Comparison of ENCODE assay signal across 1 cellular context in the genomic region with DNA sequence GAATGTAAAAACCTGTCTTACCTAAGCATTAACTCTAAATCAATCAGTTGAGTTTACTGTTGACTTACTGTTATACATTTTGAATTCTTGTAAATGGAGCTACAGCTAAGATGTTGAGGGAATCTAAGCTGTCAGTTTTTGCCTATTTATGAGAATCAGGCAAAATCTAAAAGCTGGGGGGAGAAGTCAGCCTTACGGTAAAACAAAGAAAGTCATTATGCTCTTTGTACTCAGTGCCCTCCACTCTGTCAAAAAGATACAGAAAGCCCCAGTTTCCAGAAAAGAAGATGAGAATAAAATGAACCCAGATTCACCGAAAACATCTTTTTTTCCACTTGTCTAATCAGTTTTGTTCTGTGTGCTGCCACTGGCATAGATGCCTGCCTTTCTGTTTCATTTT.
TF ChIP-seq lines count a peak whose summit lies in the region.

No MANE protein-coding gene starts in this region.

TF ChIP-seq in HepG2, 621 proteins besides CTCF, POLR2A, EP300 and RAD21:
- TF ChIP-seq, protein P1, sequence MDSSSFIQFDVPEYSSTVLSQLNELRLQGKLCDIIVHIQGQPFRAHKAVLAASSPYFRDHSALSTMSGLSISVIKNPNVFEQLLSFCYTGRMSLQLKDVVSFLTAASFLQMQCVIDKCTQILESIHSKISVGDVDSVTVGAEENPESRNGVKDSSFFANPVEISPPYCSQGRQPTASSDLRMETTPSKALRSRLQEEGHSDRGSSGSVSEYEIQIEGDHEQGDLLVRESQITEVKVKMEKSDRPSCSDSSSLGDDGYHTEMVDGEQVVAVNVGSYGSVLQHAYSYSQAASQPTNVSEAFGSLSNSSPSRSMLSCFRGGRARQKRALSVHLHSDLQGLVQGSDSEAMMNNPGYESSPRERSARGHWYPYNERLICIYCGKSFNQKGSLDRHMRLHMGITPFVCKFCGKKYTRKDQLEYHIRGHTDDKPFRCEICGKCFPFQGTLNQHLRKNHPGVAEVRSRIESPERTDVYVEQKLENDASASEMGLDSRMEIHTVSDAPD (CRISPR knock-in tag; IDR thresholded peaks at IDR 0.05): no peak
- TF ChIP-seq SNAPC2 (CRISPR knock-in tag; IDR thresholded peaks at IDR 0.05): no peak
- TF ChIP-seq ISL2 (CRISPR knock-in tag; IDR thresholded peaks at IDR 0.05): no peak
- no peak for TF ChIP-seq HNRNPH1 (optimal IDR thresholded peaks at IDR 0.05; ENCODE audit: low read depth, low read length)
- no peak for TF ChIP-seq MAFF (IDR thresholded peaks at IDR 0.05; ENCODE audit: low read depth, low read length)
- no peak for TF ChIP-seq ZNF546 (CRISPR knock-in tag; conservative IDR thresholded peaks at IDR 0.05)
- TF ChIP-seq, protein P2, sequence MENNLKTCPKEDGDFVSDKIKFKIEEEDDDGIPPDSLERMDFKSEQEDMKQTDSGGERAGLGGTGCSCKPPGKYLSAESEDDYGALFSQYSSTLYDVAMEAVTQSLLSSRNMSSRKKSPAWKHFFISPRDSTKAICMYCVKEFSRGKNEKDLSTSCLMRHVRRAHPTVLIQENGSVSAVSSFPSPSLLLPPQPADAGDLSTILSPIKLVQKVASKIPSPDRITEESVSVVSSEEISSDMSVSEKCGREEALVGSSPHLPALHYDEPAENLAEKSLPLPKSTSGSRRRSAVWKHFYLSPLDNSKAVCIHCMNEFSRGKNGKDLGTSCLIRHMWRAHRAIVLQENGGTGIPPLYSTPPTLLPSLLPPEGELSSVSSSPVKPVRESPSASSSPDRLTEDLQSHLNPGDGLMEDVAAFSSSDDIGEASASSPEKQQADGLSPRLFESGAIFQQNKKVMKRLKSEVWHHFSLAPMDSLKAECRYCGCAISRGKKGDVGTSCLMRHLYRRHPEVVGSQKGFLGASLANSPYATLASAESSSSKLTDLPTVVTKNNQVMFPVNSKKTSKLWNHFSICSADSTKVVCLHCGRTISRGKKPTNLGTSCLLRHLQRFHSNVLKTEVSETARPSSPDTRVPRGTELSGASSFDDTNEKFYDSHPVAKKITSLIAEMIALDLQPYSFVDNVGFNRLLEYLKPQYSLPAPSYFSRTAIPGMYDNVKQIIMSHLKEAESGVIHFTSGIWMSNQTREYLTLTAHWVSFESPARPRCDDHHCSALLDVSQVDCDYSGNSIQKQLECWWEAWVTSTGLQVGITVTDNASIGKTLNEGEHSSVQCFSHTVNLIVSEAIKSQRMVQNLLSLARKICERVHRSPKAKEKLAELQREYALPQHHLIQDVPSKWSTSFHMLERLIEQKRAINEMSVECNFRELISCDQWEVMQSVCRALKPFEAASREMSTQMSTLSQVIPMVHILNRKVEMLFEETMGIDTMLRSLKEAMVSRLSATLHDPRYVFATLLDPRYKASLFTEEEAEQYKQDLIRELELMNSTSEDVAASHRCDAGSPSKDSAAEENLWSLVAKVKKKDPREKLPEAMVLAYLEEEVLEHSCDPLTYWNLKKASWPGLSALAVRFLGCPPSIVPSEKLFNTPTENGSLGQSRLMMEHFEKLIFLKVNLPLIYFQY (CRISPR knock-in tag; IDR thresholded peaks at IDR 0.05; ENCODE audit: borderline replicate concordance): no peak
- TF ChIP-seq MXI1 (IDR thresholded peaks at IDR 0.05; ENCODE audit: borderline replicate concordance, low read depth, low read length): no peak
- no peak for TF ChIP-seq FOSL2 (CRISPR knock-in tag; IDR thresholded peaks at IDR 0.05)
- TF ChIP-seq ZNF251 (CRISPR knock-in tag; IDR thresholded peaks at IDR 0.05): no peak
- no peak for TF ChIP-seq IRF1 (CRISPR knock-in tag; IDR thresholded peaks at IDR 0.05; ENCODE audit: low read depth)
- TF ChIP-seq, protein P3, sequence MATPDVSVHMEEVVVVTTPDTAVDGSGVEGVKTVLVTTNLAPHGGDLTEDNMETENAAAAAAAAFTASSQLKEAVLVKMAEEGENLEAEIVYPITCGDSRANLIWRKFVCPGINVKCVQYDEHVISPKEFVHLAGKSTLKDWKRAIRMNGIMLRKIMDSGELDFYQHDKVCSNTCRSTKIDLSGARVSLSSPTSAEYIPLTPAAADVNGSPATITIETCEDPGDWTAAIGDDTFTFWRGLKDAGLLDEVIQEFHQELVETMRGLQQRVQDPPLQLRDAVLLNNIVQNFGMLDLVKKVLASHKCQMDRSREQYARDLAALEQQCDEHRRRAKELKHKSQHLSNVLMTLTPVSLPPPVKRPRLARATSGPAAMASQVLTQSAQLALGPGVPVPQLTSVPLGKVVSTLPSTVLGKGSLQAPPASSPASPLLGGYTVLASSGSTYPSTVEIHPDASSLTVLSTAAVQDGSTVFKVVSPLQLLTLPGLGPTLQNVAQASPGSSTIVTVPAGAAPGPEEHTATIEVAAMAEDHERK (CRISPR knock-in tag; IDR thresholded peaks at IDR 0.05; ENCODE audit: low read depth): no peak
- no peak for TF ChIP-seq ZNF782 (CRISPR knock-in tag; IDR thresholded peaks at IDR 0.05; ENCODE audit: borderline replicate concordance)
